Comparison of ENCODE assay signal across 8 cellular contexts in the genomic region with DNA sequence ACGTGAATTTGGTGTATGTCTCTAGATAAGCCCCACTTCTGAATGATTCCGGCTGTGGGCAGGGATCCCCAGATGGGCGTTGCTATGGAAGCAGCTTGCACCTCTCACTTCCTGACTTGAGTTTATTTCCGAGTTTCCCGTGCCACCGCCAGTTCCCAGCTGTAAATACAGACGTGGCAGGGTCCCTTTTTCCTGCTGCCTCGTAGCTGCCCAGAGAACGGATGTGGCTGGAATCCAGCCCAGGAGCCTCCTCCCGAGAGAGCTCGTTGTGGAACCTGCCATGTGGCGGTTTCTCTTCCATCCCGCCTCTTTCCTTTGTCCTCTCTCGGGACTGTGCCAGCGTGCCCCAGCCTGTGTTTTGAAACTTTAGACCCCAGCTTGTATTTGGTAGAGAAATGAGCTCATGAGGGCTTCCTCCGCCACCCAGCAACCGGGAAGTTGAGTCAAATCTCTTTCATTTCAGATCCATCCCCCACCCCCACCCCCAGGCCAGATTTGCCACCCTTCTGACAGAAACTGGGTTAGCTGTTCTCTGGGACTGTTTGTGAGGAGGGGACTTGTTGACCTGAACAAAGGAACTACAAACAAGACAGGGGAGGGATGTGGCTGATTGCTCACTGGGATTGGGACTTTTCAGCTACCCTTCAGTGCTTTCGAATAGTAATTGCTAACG.
A peak's percentile ranks its signal among the peaks of the same experiment; 100 is the strongest.
DNase-seq lines count a peak whose midpoint lies in the region; ATAC-seq and TF ChIP-seq lines count a peak whose summit lies in the region.

No MANE protein-coding gene starts in this region.

- no peaks in the 10 kb centered on the region for H3K9me3 Mint-ChIP-seq in stimulated activated naive CD8-positive, alpha-beta T cell treated with anti-CD3 and anti-CD28 coated beads, Interleukin-15, amount 100 ng/mL, for 72 hours

- peak overlapping the region; percentile 75 for H3K9ac ChIP-seq in HUES48 (ENCODE audit: low read depth, low read length)
- peak overlapping the region; percentile 51 to 62 for H3K9ac ChIP-seq in colonic mucosa (ENCODE audit: low read depth in 2 of 2, low read length in 2 of 2)

- peak overlapping the region; percentile 38 for H3K4me3 ChIP-seq in HUES48 (ENCODE audit: low read depth, low read length)
- H3K4me3 ChIP-seq in Peyer's patch, result peak overlapping the region; percentile 1 to 36 (median 34)
- peak overlapping the region; percentile 11 for H3K4me3 ChIP-seq in colonic mucosa

- H3K36me3 ChIP-seq in HUES48 (ENCODE audit: control insufficient read depth, insufficient read depth, low read length), result no peaks in the 10 kb centered on the region
- peaks cover 0 to 3% (median 0%) of the 10 kb centered on the region in 3 donors for H3K36me3 ChIP-seq in Peyer's patch
- H3K36me3 ChIP-seq in colonic mucosa, result no peaks in the 10 kb centered on the region

- H3K4me3 Mint-ChIP-seq in stimulated activated naive CD8-positive, alpha-beta T cell treated with anti-CD3 and anti-CD28 coated beads, Interleukin-15, amount 100 ng/mL, for 72 hours, result no peak overlapping the region

- no peaks in the 10 kb centered on the region for H3K27me3 Mint-ChIP-seq in stimulated activated naive CD8-positive, alpha-beta T cell treated with anti-CD3 and anti-CD28 coated beads, Interleukin-15, amount 100 ng/mL, for 72 hours

- no peak for TF ChIP-seq CTCF in Peyer's patch (IDR thresholded peaks at IDR 0.05)
- no peak for TF ChIP-seq CTCF in colonic mucosa (IDR thresholded peaks at IDR 0.05)

- DNase-seq in DMS153 treated with DMSO at 0.1 percent for 48 hours (lab: John Stamatoyannopoulos, UW; ENCODE audit: unreplicated experiment) (peak; percentile 97), Peyer's patch (peak in 2 of 3 donors; percentile 50 to 72), colonic mucosa (peak; percentile 60), left kidney (ENCODE audit: low read depth, low spot score) (peak; percentile 89), HPDE6-E6E7 (ENCODE audit: extremely low spot score) (no peak)
- peak in 1 of 2 donors; percentile 65 for DNase-seq in stimulated activated naive CD8-positive, alpha-beta T cell treated with anti-CD3 and anti-CD28 coated beads, Interleukin-15, amount 100 ng/mL, for 72 hours

- H3K27me3 ChIP-seq in HUES48 (ENCODE audit: control insufficient read depth, insufficient read depth, low read length) (no peaks in the 10 kb centered on the region), Peyer's patch (no peaks in the 10 kb centered on the region), colonic mucosa (no peaks in the 10 kb centered on the region)

- TF ChIP-seq POLR2A in Peyer's patch (IDR thresholded peaks at IDR 0.05), result no peak

- intact Hi-C loops in colonic mucosa (cut with DNase I), result no loop called here

- H3K9me3 ChIP-seq in HUES48 (ENCODE audit: control insufficient read depth, insufficient read depth, low read length) (no peaks in the 10 kb centered on the region), Peyer's patch (no peaks in the 10 kb centered on the region), colonic mucosa (no peaks in the 10 kb centered on the region)

- peaks cover 13% of the 10 kb centered on the region for H3K4me1 Mint-ChIP-seq in stimulated activated naive CD8-positive, alpha-beta T cell treated with anti-CD3 and anti-CD28 coated beads, Interleukin-15, amount 100 ng/mL, for 72 hours

- peaks cover 34% of the 10 kb centered on the region for H3K4me1 ChIP-seq in HUES48 (ENCODE audit: control insufficient read depth, insufficient read depth, low read length)
- H3K4me1 ChIP-seq in Peyer's patch, result peaks cover 0 to 26% (median 11%) of the 10 kb centered on the region in 4 donors
- no peaks in the 10 kb centered on the region for H3K4me1 ChIP-seq in colonic mucosa

- H3K27ac ChIP-seq in HUES48 (ENCODE audit: low read depth, low read length) (peak overlapping the region; percentile 89), Peyer's patch (peak overlapping the region; percentile 72 to 77 (median 74)), colonic mucosa (peak overlapping the region; percentile 51)

- no peak overlapping the region for H3K27ac Mint-ChIP-seq in stimulated activated naive CD8-positive, alpha-beta T cell treated with anti-CD3 and anti-CD28 coated beads, Interleukin-15, amount 100 ng/mL, for 72 hours

- peak; percentile 87 for ATAC-seq in stimulated activated naive CD8-positive, alpha-beta T cell treated with anti-CD3 and anti-CD28 coated beads, Interleukin-15, amount 100 ng/mL, for 72 hours
- no peak for ATAC-seq in GM19035 (IDR thresholded peaks at IDR 0.05; ENCODE audit: unreplicated experiment)
